Comparison of ENCODE assay signal across 12 cellular contexts in genomic region chr5:153358315-153358976, GRCh38.
A peak's percentile ranks its signal among the peaks of the same experiment; 100 is the strongest.
DNase-seq lines count a peak whose midpoint lies in the region; ATAC-seq and TF ChIP-seq lines count a peak whose summit lies in the region.
"Had no signal": no experiment of that assay in that cellular context is flagged by ENCODE, and none has a peak within 500 bp of the region (broad histone marks: within the 10 kb centered on the region; RNA-seq: fewer than 3 reads in every experiment).

No MANE protein-coding gene starts in this region.

- TF ChIP-seq CTCF in endothelial cell (IDR thresholded peaks at IDR 0.05; ENCODE audit: unreplicated experiment): no peak

- ATAC-seq in GM21515 (IDR thresholded peaks at IDR 0.05; ENCODE audit: unreplicated experiment): peak; percentile 93
- peak; percentile 87 for ATAC-seq in HG03108 (IDR thresholded peaks at IDR 0.05; ENCODE audit: unreplicated experiment)
- ATAC-seq in Right ventricle myocardium superior (ENCODE audit: poor library complexity): no peak
- ATAC-seq: A549, body of pancreas, foreskin keratinocyte had no signal

- peaks cover 9% of the 10 kb centered on the region for H3K4me1 Mint-ChIP-seq in T-helper 2 cell treated with Interferon-gamma antibody and Interleukin-4, amounts not matched to agents 5 μg/mL and 100 μg/mL, for 36 hours (ENCODE audit: low read depth)
- H3K4me1 Mint-ChIP-seq in immature natural killer cell (peaks cover 9 to 16% of the 10 kb centered on the region in 2 donors), endothelial cell (ENCODE audit: unreplicated experiment) (no peaks in the 10 kb centered on the region)

- H3K9me3 Mint-ChIP-seq in T-helper 2 cell treated with Interferon-gamma antibody and Interleukin-4, amounts not matched to agents 5 μg/mL and 100 μg/mL, for 36 hours: peaks cover 9% of the 10 kb centered on the region
- H3K9me3 Mint-ChIP-seq in immature natural killer cell (peaks cover 0 to 5% (median 0%) of the 10 kb centered on the region in 6 donors), endothelial cell (ENCODE audit: unreplicated experiment) (no peaks in the 10 kb centered on the region)

- peak overlapping the region; percentile 14 for H3K27ac Mint-ChIP-seq in T-helper 2 cell treated with Interferon-gamma antibody and Interleukin-4, amounts not matched to agents 5 μg/mL and 100 μg/mL, for 36 hours
- H3K27ac Mint-ChIP-seq in immature natural killer cell (peak overlapping the region in 2 of 6 donors; percentile 6 to 64), endothelial cell (ENCODE audit: unreplicated experiment) (no peak overlapping the region)

- H3K4me3 Mint-ChIP-seq in T-helper 2 cell treated with Interferon-gamma antibody and Interleukin-4, amounts not matched to agents 5 μg/mL and 100 μg/mL, for 36 hours: no peak overlapping the region
- H3K4me3 Mint-ChIP-seq in immature natural killer cell (peak overlapping the region in 3 of 5 donors; percentile 22 to 71 (median 37)), endothelial cell (ENCODE audit: unreplicated experiment) (no peak overlapping the region)

- peaks cover 2% of the 10 kb centered on the region for H3K27me3 Mint-ChIP-seq in T-helper 2 cell treated with Interferon-gamma antibody and Interleukin-4, amounts not matched to agents 5 μg/mL and 100 μg/mL, for 36 hours (ENCODE audit: low read depth)
- H3K27me3 Mint-ChIP-seq in immature natural killer cell (ENCODE audit: low read depth in 3 of 3) (peaks cover 0 to 2% (median 0%) of the 10 kb centered on the region in 3 donors), endothelial cell (ENCODE audit: unreplicated experiment) (no peaks in the 10 kb centered on the region)

- no peak for DNase-seq in T-helper 2 cell treated with Interferon-gamma antibody and Interleukin-4, amounts not matched to agents 5 μg/mL and 100 μg/mL, for 36 hours (ENCODE audit: low spot score)
- DNase-seq in T-helper 2 cell: no peak
- DNase-seq in immature natural killer cell: no peak
- no peak for DNase-seq in Right ventricle myocardium superior
- DNase-seq in cerebellum (ENCODE audit: low spot score): no peak
- no peak for DNase-seq in endothelial cell (ENCODE audit: low spot score)
- DNase-seq: body of pancreas, foreskin keratinocyte, NCI-H526 treated with DMSO at 0.1 percent for 48 hours had no signal

- intact Hi-C loops in Right ventricle myocardium superior (cut with DNase I): no loop called here

- no peaks in the 10 kb centered on the region for H3K36me3 Mint-ChIP-seq in T-helper 2 cell treated with Interferon-gamma antibody and Interleukin-4, amounts not matched to agents 5 μg/mL and 100 μg/mL, for 36 hours (ENCODE audit: low read depth)
- H3K36me3 Mint-ChIP-seq in immature natural killer cell (no peaks in the 10 kb centered on the region), endothelial cell (ENCODE audit: low read depth, unreplicated experiment) (no peaks in the 10 kb centered on the region)

Comparison
In these comparisons a context has a peak if more than half of its experiments do, and no peak if none do; other contexts are left out.
1. H3K4me3 Mint-ChIP-seq: peak in immature natural killer cell (3 of 5); none in T-helper 2 cell treated with Interferon-gamma antibody and Interleukin-4, amounts not matched to agents 5 μg/mL and 100 μg/mL, for 36 hours (single experiment) and endothelial cell (single experiment).